8 cellular contexts compared by ENCODE assay signal in the genomic region with DNA sequence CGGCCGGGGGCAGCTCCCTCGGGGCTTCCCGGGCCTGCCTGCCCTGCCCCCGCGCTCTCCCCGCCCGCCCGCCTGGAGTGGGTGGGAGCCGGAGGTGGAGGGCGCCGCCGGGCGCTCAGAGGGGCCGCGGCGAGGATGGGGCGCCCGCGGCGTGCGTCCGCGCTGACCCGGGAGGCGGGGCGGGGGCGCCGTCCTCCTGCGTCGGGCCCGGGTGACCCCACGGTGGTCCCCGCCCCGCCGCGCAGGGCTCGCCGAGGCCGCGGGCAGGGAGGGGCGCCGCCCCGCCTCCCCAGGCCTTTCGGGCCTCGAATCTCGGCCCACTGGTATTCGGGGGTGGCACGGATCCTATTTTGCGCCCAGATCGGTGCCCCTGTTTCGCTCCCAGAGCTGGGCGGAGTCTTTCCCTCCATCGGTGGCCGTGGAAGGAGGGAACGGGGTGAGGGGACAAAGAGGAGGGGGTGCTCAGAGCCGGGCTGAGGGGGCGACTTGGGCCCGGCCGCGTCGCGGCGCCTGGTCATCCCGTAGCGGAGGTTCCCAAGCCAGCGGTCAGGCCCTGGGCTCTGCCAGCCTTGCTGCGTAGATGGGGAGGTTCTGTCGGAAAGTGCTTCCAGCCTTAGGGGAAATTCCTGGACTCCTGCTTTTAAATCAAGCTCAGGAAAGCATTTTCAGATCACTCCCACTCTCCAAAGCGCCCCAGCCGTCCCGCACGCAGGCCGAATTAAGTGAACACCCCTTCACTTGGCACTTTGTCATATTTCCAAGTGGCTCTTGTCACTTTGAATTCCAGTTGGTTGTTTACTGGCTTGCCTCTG. TPM values are rescaled to one million over a fixed set of nuclear protein-coding genes. Genes with fewer than 3 reads are reported as not detected.
DNase-seq lines count a peak whose midpoint lies in the region; ATAC-seq, FAIRE-seq and TF ChIP-seq lines count a peak whose summit lies in the region.

No MANE protein-coding gene starts in this region.

- peak; percentile 79 to 80 for ATAC-seq in A549
- ATAC-seq in HG02759 (IDR thresholded peaks at IDR 0.05; ENCODE audit: unreplicated experiment), result peak; percentile 73

- no peak for FAIRE-seq in A549 (lab: Jason Lieb, UNC)

- TF ChIP-seq CTCF in A549 (IDR thresholded peaks at IDR 0.05), result no peak
- no peak for TF ChIP-seq CTCF in GM13976 (IDR thresholded peaks at IDR 0.05; ENCODE audit: borderline replicate concordance, control extremely low read depth, extremely low read depth, insufficient read depth, missing control alignments)
- no peak for TF ChIP-seq CTCF in brain microvascular endothelial cell (IDR thresholded peaks at IDR 0.05; ENCODE audit: low read depth, low read length, missing control alignments)

- no peaks in the 10 kb centered on the region for H3K9me3 ChIP-seq in A549

- H3K27ac ChIP-seq in A549 (peak overlapping the region; percentile 85 to 98), brain microvascular endothelial cell (no peak overlapping the region)

- POLR2A ChIA-PET in A549 (lab: Yijun Ruan, JAX), result interaction anchor here (0.5 kb wide), 1 partner anchor 235 kb away, joined by 5 read pairs; no protein-coding TSS in a partner anchor

- no peaks in the 10 kb centered on the region for H3K27me3 ChIP-seq in brain microvascular endothelial cell (replicated peaks)

- no peak for TF ChIP-seq EP300 in A549 (IDR thresholded peaks at IDR 0.05)

- 4% methylated on average over 15 of the region's 74 CpGs for WGBS in A549 (ENCODE audit: missing lambda C conversion rate)

- H3K36me3 ChIP-seq in brain microvascular endothelial cell (replicated peaks), result no peaks in the 10 kb centered on the region

- peak; percentile 36 to 42 for DNase-seq in A549 (ENCODE audit: low read depth in 1 of 2, low spot score in 1 of 2)
- DNase-seq in GM13976 (ENCODE audit: low spot score), result peak; percentile 77
- peak; percentile 36 for DNase-seq in NCI-H2227 treated with DMSO at 0.1 percent for 48 hours (lab: John Stamatoyannopoulos, UW)
- DNase-seq in brain microvascular endothelial cell, result no peak
- DNase-seq in retina, result peak; percentile 87
- DNase-seq in SIG-M5 (lab: John Stamatoyannopoulos, UW), result no peak

- CTCF ChIA-PET in A549 (lab: Yijun Ruan, JAX), result interaction anchor here (1.5 kb wide), 1 partner anchor 11 kb away, joined by 4 read pairs; no protein-coding TSS in a partner anchor

- in situ Hi-C loops in GM13976 (cut with MboI; ENCODE audit: low sequenced_read_pairs, unreplicated experiment) (no loop called here), brain microvascular endothelial cell (cut with HindIII; ENCODE audit: low pct_ligation_motif_present, low sequenced_read_pairs) (no loop called here)

- TF ChIP-seq RAD21 in A549 (conservative IDR thresholded peaks at IDR 0.05 in 1 of 2, IDR thresholded peaks at IDR 0.05 in 1 of 2), result no peak

- H3K4me3 ChIP-seq in A549, result peak overlapping the region; percentile 69
- peak overlapping the region; percentile 66 for H3K4me3 ChIP-seq in brain microvascular endothelial cell (ENCODE audit: low read depth, low read length)
- H3K4me3 ChIP-seq in iPS-11a (ENCODE audit: low read depth, low read length), result peak overlapping the region; percentile 87

- H3K4me1 ChIP-seq in A549, result peaks cover 38% of the 10 kb centered on the region

- no peak; the same call in 1 of the 2 replicates for TF ChIP-seq POLR2A in A549 (IDR thresholded peaks at IDR 0.05; ENCODE audit: low read length)

- H3K4me2 ChIP-seq in A549, result peak overlapping the region; percentile 93

TF ChIP-seq in A549, 52 proteins besides CTCF, POLR2A, EP300 and RAD21:
- TF ChIP-seq FOSL2 (IDR thresholded peaks at IDR 0.05) (no peak), FOSL2 (CRISPR knock-in tag; IDR thresholded peaks at IDR 0.05) (no peak), JUN (IDR thresholded peaks at IDR 0.05) (peak in 1 of 2 experiments; percentile 44; a peak in 2 of 5 replicates), MAFK (IDR thresholded peaks at IDR 0.05; ENCODE audit: partially characterized antibody) (no peak), HEYL (CRISPR knock-in tag; IDR thresholded peaks at IDR 0.05) (no peak), SREBF2 (IDR thresholded peaks at IDR 0.05) (no peak), RFX5 (IDR thresholded peaks at IDR 0.05) (no peak)
- TF ChIP-seq, protein P1, sequence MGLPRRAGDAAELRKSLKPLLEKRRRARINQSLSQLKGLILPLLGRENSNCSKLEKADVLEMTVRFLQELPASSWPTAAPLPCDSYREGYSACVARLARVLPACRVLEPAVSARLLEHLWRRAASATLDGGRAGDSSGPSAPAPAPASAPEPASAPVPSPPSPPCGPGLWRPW (IDR thresholded peaks at IDR 0.05), result no peak
- TF ChIP-seq, protein P2, sequence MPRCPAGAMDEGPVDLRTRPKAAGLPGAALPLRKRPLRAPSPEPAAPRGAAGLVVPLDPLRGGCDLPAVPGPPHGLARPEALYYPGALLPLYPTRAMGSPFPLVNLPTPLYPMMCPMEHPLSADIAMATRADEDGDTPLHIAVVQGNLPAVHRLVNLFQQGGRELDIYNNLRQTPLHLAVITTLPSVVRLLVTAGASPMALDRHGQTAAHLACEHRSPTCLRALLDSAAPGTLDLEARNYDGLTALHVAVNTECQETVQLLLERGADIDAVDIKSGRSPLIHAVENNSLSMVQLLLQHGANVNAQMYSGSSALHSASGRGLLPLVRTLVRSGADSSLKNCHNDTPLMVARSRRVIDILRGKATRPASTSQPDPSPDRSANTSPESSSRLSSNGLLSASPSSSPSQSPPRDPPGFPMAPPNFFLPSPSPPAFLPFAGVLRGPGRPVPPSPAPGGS (IDR thresholded peaks at IDR 0.05), result 0 out of 3 replicates have a peak, but pooled peaks have one; percentile 17

RNA-seq across cellular contexts. Expression of gene PATJ, which starts 0.5 kb away (rescaled TPM):
- 14.1 and 14.7 TPM in 2 replicates for polyA plus RNA-seq in A549 (2011; rRNA removed)
- 1.4 and 1.9 TPM in 2 replicates for polyA plus RNA-seq in A549 (2012; cell fraction: cytosol; rRNA removed)
- 1.9 and 4.6 TPM in 2 replicates for polyA plus RNA-seq in A549 (2012; cell fraction: nucleus; rRNA removed)
- polyA plus RNA-seq in A549 (2017; fragmentation: RNase III; extraction: RNeasy Plus Mini Kit Qiagen cat#74134 plus additional on column Dnase treatment), result 4.8 to 6.0 TPM (median 5.9 TPM) in 3 replicates
- polyA minus RNA-seq in A549 (2011; rRNA and poly(A)+ RNA removed), result 25.3 and 28.2 TPM in 2 replicates

RNA-seq across cellular contexts. Expression of gene TM2D1, which starts 17.9 kb away (rescaled TPM):
- polyA plus RNA-seq in A549 (2011; rRNA removed), result 42.9 and 54.2 TPM in 2 replicates
- 21.7 and 22.4 TPM in 2 replicates for polyA plus RNA-seq in A549 (2012; cell fraction: cytosol; rRNA removed)
- polyA plus RNA-seq in A549 (2012; cell fraction: nucleus; rRNA removed), result 8.8 and 12.6 TPM in 2 replicates
- polyA plus RNA-seq in A549 (2017; fragmentation: RNase III; extraction: RNeasy Plus Mini Kit Qiagen cat#74134 plus additional on column Dnase treatment), result 29.2 to 35.6 TPM (median 32.4 TPM) in 3 replicates
- polyA minus RNA-seq in A549 (2011; rRNA and poly(A)+ RNA removed), result 8.9 and 10.8 TPM in 2 replicates

Comparison
In these comparisons a context has a peak if more than half of its experiments do, and no peak if none do; other contexts are left out.
1. DNase-seq: peak in A549 (2 of 2), GM13976 (single experiment), NCI-H2227 treated with DMSO at 0.1 percent for 48 hours (single experiment) and retina (single experiment); none in brain microvascular endothelial cell (single experiment) and SIG-M5 (single experiment).
2. Peak in every context shown above with its lines, with median percentiles within 50 percentile points of each other: H3K4me3 ChIP-seq.